Comparison of ENCODE assay signal across 9 cellular contexts in genomic region chr15:78242128-78242527, GRCh38. TPM values are rescaled to one million over a fixed set of nuclear protein-coding genes. Genes with fewer than 3 reads are reported as not detected.
A peak's percentile ranks its signal among the peaks of the same experiment; 100 is the strongest.
DNase-seq lines count a peak whose midpoint lies in the region; ATAC-seq, FAIRE-seq and TF ChIP-seq lines count a peak whose summit lies in the region.
"Had no signal": no experiment of that assay in that cellular context is flagged by ENCODE, and none has a peak within 500 bp of the region (broad histone marks: within the 10 kb centered on the region; RNA-seq: fewer than 3 reads in every experiment).

No MANE protein-coding gene starts in this region.

- no peak overlapping the region for H3K27ac ChIP-seq in A549

- H3K4me1 ChIP-seq in A549 = no peaks in the 10 kb centered on the region

- H3K4me2 ChIP-seq in A549 = no peak overlapping the region

- POLR2A ChIA-PET in A549 (lab: Yijun Ruan, JAX) = interaction anchor here (0.6 kb wide), 1 partner anchor 57 kb away, joined by 3 read pairs; the partner anchor contains the start of gene SKIC8

- TF ChIP-seq CTCF in A549 (IDR thresholded peaks at IDR 0.05) (peak; percentile 53), GM10266 (IDR thresholded peaks at IDR 0.05; ENCODE audit: control insufficient read depth, insufficient read depth, low read depth, missing control alignments) (peak; percentile 34), foreskin fibroblast (IDR thresholded peaks at IDR 0.05; ENCODE audit: low read depth, low read length) (peak; percentile 48)

- ATAC-seq in A549 (peak; percentile 52 to 77; a peak in 4 of 6 replicates), HG03460 (IDR thresholded peaks at IDR 0.05; ENCODE audit: unreplicated experiment) (no peak), GM21367 (IDR thresholded peaks at IDR 0.05; ENCODE audit: unreplicated experiment) (no peak)

- no peak for TF ChIP-seq EP300 in A549 (IDR thresholded peaks at IDR 0.05)

- no peaks in the 10 kb centered on the region for H3K9me3 ChIP-seq in A549

- H3K4me3 ChIP-seq in A549 (no peak overlapping the region), foreskin fibroblast (ENCODE audit: low read depth in 1 of 2, low read length in 2 of 2) (no peak overlapping the region)

- CTCF ChIA-PET in A549 (lab: Yijun Ruan, JAX) = interaction anchor here (0.6 to 9.9 kb wide), 44 partner anchors 10 to 468 kb away, joined by 3 to 274 read pairs (median 5); partner anchors contain the start of genes CIB2 and DNAJA4

- WGBS in A549 (ENCODE audit: missing lambda C conversion rate) = 27% methylated on average over 5 of the region's 5 CpGs

- peak; percentile 26 to 42; a peak in 3 of 5 replicates for TF ChIP-seq RAD21 in A549 (conservative IDR thresholded peaks at IDR 0.05 in 1 of 2, IDR thresholded peaks at IDR 0.05 in 1 of 2)

- DNase-seq in A549 (ENCODE audit: low read depth in 1 of 2, low spot score in 1 of 2) (peak; percentile 41), GM10266 (ENCODE audit: extremely low spot score) (no peak), SK-N-DZ (ENCODE audit: low spot score) (peak; percentile 33), foreskin fibroblast (peak in 1 of 2 donors; percentile 36), occipital lobe (lab: John Stamatoyannopoulos, UW) (no peak), SIG-M5 (lab: John Stamatoyannopoulos, UW) (no peak)
- DNase-seq: MV-4-11 had no signal

- no peak for TF ChIP-seq POLR2A in A549 (IDR thresholded peaks at IDR 0.05; ENCODE audit: low read length)

- FAIRE-seq in A549 (lab: Jason Lieb, UNC) = no peak

TF ChIP-seq in A549, 52 proteins besides CTCF, POLR2A, EP300 and RAD21:
- no peak for TF ChIP-seq JUN (IDR thresholded peaks at IDR 0.05)
- no peak for TF ChIP-seq JUNB (IDR thresholded peaks at IDR 0.05)
- no peak for TF ChIP-seq NR3C1 (IDR thresholded peaks at IDR 0.05)
- TF ChIP-seq SMC3 (IDR thresholded peaks at IDR 0.05) = peak; percentile 45; the same call in 2 of the 3 replicates
TF ChIP-seq in A549: peak in this region for 1.

RNA-seq across cellular contexts. Expression of gene ACSBG1, which starts 7.8 kb away (rescaled TPM):
- 0.16 and 0.21 TPM in 2 replicates for polyA plus RNA-seq in A549 (2011; rRNA removed)
- polyA plus RNA-seq in A549 (2012; cell fraction: cytosol; rRNA removed) = 0.09 and 0.14 TPM in 2 replicates
- polyA plus RNA-seq in A549 (2012; cell fraction: nucleus; rRNA removed) = 0.48 and 0.59 TPM in 2 replicates
- 0.03 to 0.15 TPM (median 0.05 TPM) in 3 replicates for polyA plus RNA-seq in A549 (2017; fragmentation: RNase III; extraction: RNeasy Plus Mini Kit Qiagen cat#74134 plus additional on column Dnase treatment)
- not detected in 2 replicates for polyA minus RNA-seq in A549 (2011; rRNA and poly(A)+ RNA removed)
- 0.08 and 0.20 TPM in 2 replicates for polyA plus RNA-seq in SK-N-DZ (2014; cell fraction: cytosol; rRNA removed)
- polyA plus RNA-seq in SK-N-DZ (2014; cell fraction: nucleus; rRNA removed) = 0.12 and 0.20 TPM in 2 replicates
- 5.0 TPM for total RNA-seq in occipital lobe

RNA-seq across cellular contexts. Expression of gene DNAJA4, which starts 22.2 kb away (rescaled TPM):
- polyA plus RNA-seq in A549 (2011; rRNA removed) (0.13 and 0.25 TPM in 2 replicates), A549 (2017; fragmentation: RNase III; extraction: RNeasy Plus Mini Kit Qiagen cat#74134 plus additional on column Dnase treatment) (0.05 to 0.07 TPM in 2 of 3 replicates, not detected in the other)
- 0.08 TPM in 1 of 2 replicates, not detected in the other for polyA plus RNA-seq in A549 (2012; cell fraction: cytosol; rRNA removed)
- 0.05 and 0.11 TPM in 2 replicates for polyA plus RNA-seq in A549 (2012; cell fraction: nucleus; rRNA removed)
- polyA minus RNA-seq in A549 (2011; rRNA and poly(A)+ RNA removed) = 0.12 TPM in 1 of 2 replicates, not detected in the other
- 0.09 and 0.29 TPM in 2 replicates for polyA plus RNA-seq in SK-N-DZ (2014; cell fraction: cytosol; rRNA removed)
- 0.52 and 1.0 TPM in 2 replicates for polyA plus RNA-seq in SK-N-DZ (2014; cell fraction: nucleus; rRNA removed)
- 30.4 TPM for total RNA-seq in occipital lobe

RNA-seq across cellular contexts. Expression of gene SKIC8, which starts 57.3 kb away (rescaled TPM):
- polyA plus RNA-seq in A549 (2011; rRNA removed) = 162 and 177 TPM in 2 replicates
- polyA plus RNA-seq in A549 (2012; cell fraction: cytosol; rRNA removed) = 108 and 112 TPM in 2 replicates
- polyA plus RNA-seq in A549 (2012; cell fraction: nucleus; rRNA removed) = 56.6 and 82.9 TPM in 2 replicates
- 143 to 154 TPM (median 144 TPM) in 3 replicates for polyA plus RNA-seq in A549 (2017; fragmentation: RNase III; extraction: RNeasy Plus Mini Kit Qiagen cat#74134 plus additional on column Dnase treatment)
- 73.3 and 77.4 TPM in 2 replicates for polyA minus RNA-seq in A549 (2011; rRNA and poly(A)+ RNA removed)
- polyA plus RNA-seq in SK-N-DZ (2014; cell fraction: cytosol; rRNA removed) = 110 and 148 TPM in 2 replicates
- polyA plus RNA-seq in SK-N-DZ (2014; cell fraction: nucleus; rRNA removed) = 102 and 133 TPM in 2 replicates
- total RNA-seq in occipital lobe = 55.4 TPM

Comparison
In these comparisons a context has a peak if more than half of its experiments do, and no peak if none do; other contexts are left out.
1. ATAC-seq: peak in A549 (2 of 2); none in HG03460 (single experiment) and GM21367 (single experiment).
2. DNase-seq: peak in A549 (2 of 2) and SK-N-DZ (single experiment); none in GM10266 (single experiment), occipital lobe (single experiment) and SIG-M5 (single experiment).
3. Peak in every context shown above with its lines, with median percentiles within 50 percentile points of each other: CTCF ChIP-seq.